13 cellular contexts compared by ENCODE assay signal in genomic region chr15:100726426-100727190, GRCh38.
DNase-seq lines count a peak whose midpoint lies in the region; ATAC-seq and TF ChIP-seq lines count a peak whose summit lies in the region.
"Had no signal": no experiment of that assay in that cellular context is flagged by ENCODE, and none has a peak within 500 bp of the region (broad histone marks: within the 10 kb centered on the region; RNA-seq: fewer than 3 reads in every experiment).

No MANE protein-coding gene starts in this region.

- H3K27me3 ChIP-seq in foreskin keratinocyte, result no peaks in the 10 kb centered on the region
- no peaks in the 10 kb centered on the region for H3K27me3 ChIP-seq in smooth muscle cell (ENCODE audit: low read depth)
- H3K27me3 ChIP-seq: ascending aorta, right atrium auricular region had no signal

- H3K4me2 ChIP-seq in smooth muscle cell, result peak overlapping the region; percentile 38

- peak overlapping the region; percentile 81 for H3K27ac ChIP-seq in foreskin keratinocyte
- H3K27ac ChIP-seq in smooth muscle cell (ENCODE audit: low read depth), result peak overlapping the region; percentile 77
- H3K27ac ChIP-seq: ascending aorta, right atrium auricular region had no signal

- WGBS in smooth muscle cell (ENCODE audit: low lambda C conversion rate), result 67% methylated on average over 15 of the region's 15 CpGs

- H3K9ac ChIP-seq in smooth muscle cell (ENCODE audit: low read depth), result peak overlapping the region; percentile 14

- H3K36me3 ChIP-seq in smooth muscle cell (ENCODE audit: low read depth), result no peaks in the 10 kb centered on the region
- H3K36me3 ChIP-seq: ascending aorta, right atrium auricular region had no signal

- no peaks in the 10 kb centered on the region for H3K9me3 ChIP-seq in smooth muscle cell (replicated peaks; ENCODE audit: low read depth)
- H3K9me3 ChIP-seq: ascending aorta, right atrium auricular region had no signal

- no peaks in the 10 kb centered on the region for H4K20me1 ChIP-seq in smooth muscle cell (ENCODE audit: low read depth)

- H3K4me1 ChIP-seq in foreskin keratinocyte (peaks cover 32% of the 10 kb centered on the region), smooth muscle cell (ENCODE audit: low read depth) (no peaks in the 10 kb centered on the region)

- DNase-seq in HCEC 1CT (peak; percentile 13), amniotic stem cell (lab: John Stamatoyannopoulos, UW) (peak; percentile 12), foreskin keratinocyte (peak in 1 of 2 donors; percentile 50), smooth muscle cell (lab: John Stamatoyannopoulos, UW; ENCODE audit: unreplicated experiment) (no peak), NCI-H2171 (lab: John Stamatoyannopoulos, UW) (no peak)
- no peak for DNase-seq in stimulated activated CD4-positive, alpha-beta T cell treated with anti-CD3 and anti-CD28 coated beads, Interleukin-2, amount 100 ng/mL, for 48 hours
- DNase-seq in activated T-cell treated with anti-CD3 and anti-CD28 coated beads, Interleukin-2, amount 50 U/mL, for 1 hour, result no peak
- DNase-seq: activated CD4-positive, alpha-beta T cell treated with anti-CD3 and anti-CD28 coated beads for 1 hour; CD8-positive, alpha-beta memory T cell; NCI-H1048; NCI-H2227 treated with DMSO at 0.1 percent for 48 hours had no signal

- no peak overlapping the region for H2AFZ ChIP-seq in smooth muscle cell (ENCODE audit: low read depth)

- H3K4me3 ChIP-seq in smooth muscle cell, result no peak overlapping the region
- H3K4me3 ChIP-seq: ascending aorta, right atrium auricular region had no signal

- peaks cover 3% of the 10 kb centered on the region for H3F3A ChIP-seq in smooth muscle cell (ENCODE audit: low read depth)

- H3K79me2 ChIP-seq in smooth muscle cell (ENCODE audit: low read depth), result no peaks in the 10 kb centered on the region

- no peak for ATAC-seq in foreskin keratinocyte

- TF ChIP-seq CTCF in foreskin keratinocyte (conservative IDR thresholded peaks at IDR 0.05) (no peak), smooth muscle cell (IDR thresholded peaks at IDR 0.05; ENCODE audit: borderline replicate concordance, insufficient read depth, poor library complexity, severe bottlenecking) (no peak)

Comparison
In these comparisons a context has a peak if more than half of its experiments do, and no peak if none do; other contexts are left out.
1. DNase-seq: peak in HCEC 1CT (single experiment) and amniotic stem cell (single experiment); none in smooth muscle cell (single experiment), stimulated activated CD4-positive, alpha-beta T cell treated with anti-CD3 and anti-CD28 coated beads, Interleukin-2, amount 100 ng/mL, for 48 hours (0 of 2), NCI-H2171 (single experiment) and activated T-cell treated with anti-CD3 and anti-CD28 coated beads, Interleukin-2, amount 50 U/mL, for 1 hour (single experiment).